1 cellular context compared by ENCODE assay signal in genomic region chr22:37255558-37256006, GRCh38.
A peak's percentile ranks its signal among the peaks of the same experiment; 100 is the strongest.
TF ChIP-seq lines count a peak whose summit lies in the region.

No MANE protein-coding gene starts in this region.

TF ChIP-seq in HEK293T, 16 proteins besides CTCF, POLR2A, EP300 and RAD21:
- TF ChIP-seq ARNT (IDR thresholded peaks at IDR 0.05) (no peak), SUZ12 (IDR thresholded peaks at IDR 0.05) (no peak), CTBP1 (IDR thresholded peaks at IDR 0.05; ENCODE audit: borderline replicate concordance) (peak; percentile 27; the same call in 1 of the 2 replicates), TARDBP (IDR thresholded peaks at IDR 0.05) (0 out of 2 replicates have a peak, but pooled peaks have one; percentile 37)
